In the genomic region with DNA sequence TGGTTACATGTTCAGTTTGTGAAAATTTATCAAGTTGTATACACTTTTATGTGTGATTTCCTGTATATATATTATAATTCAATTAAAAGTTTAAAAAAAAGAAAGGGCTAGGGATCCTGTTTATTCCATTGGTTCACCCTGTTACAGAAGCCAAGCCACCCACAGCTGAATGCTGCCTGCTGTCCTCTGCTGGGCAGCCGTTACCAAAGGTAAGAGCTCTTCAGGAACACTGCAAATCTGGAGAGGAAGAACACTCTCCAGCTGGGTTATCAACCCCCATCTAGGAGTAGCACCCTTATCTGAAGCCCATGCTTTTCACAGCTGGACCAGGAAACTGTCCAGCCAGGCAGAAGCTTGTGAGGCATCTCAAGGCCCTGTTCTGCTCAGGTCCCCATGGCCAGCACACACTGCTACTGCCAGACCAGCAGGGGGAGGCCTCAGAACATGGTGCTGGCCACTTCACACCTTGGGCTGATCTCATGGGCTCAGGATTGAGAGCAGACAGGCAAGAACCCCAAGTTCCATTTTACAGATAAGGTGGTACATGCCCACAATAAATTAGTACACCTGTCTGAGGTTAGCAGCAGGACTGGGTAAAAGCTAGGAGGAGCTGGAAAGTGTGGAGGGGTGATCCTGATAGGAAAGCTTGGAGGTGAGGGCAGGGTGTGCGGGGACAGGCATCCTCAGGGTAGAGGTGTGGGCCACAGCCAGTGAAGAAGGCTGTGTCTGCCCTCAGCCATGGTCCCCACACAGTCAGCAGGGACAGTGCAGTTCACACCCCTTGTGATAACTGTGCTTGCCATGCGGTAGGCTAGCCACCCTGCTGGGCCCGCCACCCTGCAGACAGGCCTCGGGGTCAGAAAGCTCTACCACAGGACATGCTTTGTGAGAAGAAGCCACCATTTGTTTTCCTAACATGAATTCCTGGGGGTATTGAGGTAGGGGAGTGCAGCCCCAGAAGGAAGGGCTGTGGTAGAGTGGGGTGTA, we compare ENCODE assay signal across 8 cellular contexts. TPM values are rescaled to one million over a fixed set of nuclear protein-coding genes. Genes with fewer than 3 reads are reported as not detected.
DNase-seq lines count a peak whose midpoint lies in the region; ATAC-seq, FAIRE-seq and TF ChIP-seq lines count a peak whose summit lies in the region.

No MANE protein-coding gene starts in this region.

- CTCF ChIA-PET in endothelial cell of umbilical vein (lab: Charles Lee), result interaction anchor here (0.5 to 7.8 kb wide), 25 partner anchors 10 to 326 kb away, joined by 3 to 175 read pairs (median 5); partner anchors contain the start of genes ATPAF2, DRC3 and TOM1L2

- H2AFZ ChIP-seq in endothelial cell of umbilical vein (ENCODE audit: low read depth, low read length), result no peak overlapping the region

- TF ChIP-seq CTCF in endothelial cell of umbilical vein (IDR thresholded peaks at IDR 0.05; ENCODE audit: extremely low read depth in 1 of 2, insufficient read depth in 1 of 2, low read depth in 1 of 2, low read length in 2 of 2) (peak; percentile 83 to 91), nephron (IDR thresholded peaks at IDR 0.05; ENCODE audit: unreplicated experiment in 3 of 3) (peak; percentile 58 to 65 (median 64))

- H3K36me3 ChIP-seq in endothelial cell of umbilical vein (ENCODE audit: control insufficient read depth in 2 of 2, extremely low read depth in 1 of 2, insufficient read depth in 2 of 2, low read length in 2 of 2), result peaks cover 0 to 3% of the 10 kb centered on the region in 2 experiments

- peak; percentile 81 for FAIRE-seq in endothelial cell of umbilical vein (lab: Jason Lieb, UNC)

- H3K36me3 Mint-ChIP-seq in nephron (ENCODE audit: low read depth), result peaks cover 32% of the 10 kb centered on the region

- intact Hi-C loops in endothelial cell of umbilical vein (cut with micrococcal nuclease), result loop anchor here (1.0 kb wide), 3 partner anchors 28 to 142 kb away; partner anchors contain the start of genes DRC3 and TOM1L2

- H3K9me1 ChIP-seq in endothelial cell of umbilical vein (replicated peaks; ENCODE audit: control insufficient read depth, extremely low read depth, insufficient read depth, low read length), result no peaks in the 10 kb centered on the region

- H3K4me2 ChIP-seq in endothelial cell of umbilical vein (ENCODE audit: insufficient read depth, low read length), result no peak overlapping the region

- peak; percentile 67 for DNase-seq in activated CD8-positive, alpha-beta memory T cell treated with anti-CD3 and anti-CD28 coated beads for 24 hours
- no peak for DNase-seq in activated CD8-positive, alpha-beta memory T cell treated with anti-CD3 and anti-CD28 coated beads, Interleukin-2, amount 50 U/mL, for 48 hours
- DNase-seq in NCI-H2227 treated with DMSO at 0.1 percent for 48 hours (lab: John Stamatoyannopoulos, UW), result peak; percentile 15
- peak; percentile 28 to 35 for DNase-seq in activated CD4-positive, alpha-beta T cell treated with anti-CD3 and anti-CD28 coated beads, Interleukin-2, amount 50 U/mL, for 4 hours
- peak; percentile 66 for DNase-seq in endothelial cell of umbilical vein (ENCODE audit: low read depth, low spot score)
- no peak for DNase-seq in mesenteric fat pad (ENCODE audit: low spot score)

- no peaks in the 10 kb centered on the region for H3K79me2 ChIP-seq in endothelial cell of umbilical vein (ENCODE audit: control insufficient read depth, insufficient read depth, low read length)

- H3K4me1 Mint-ChIP-seq in nephron, result peaks cover 18% of the 10 kb centered on the region

- H3K9me3 Mint-ChIP-seq in nephron, result no peaks in the 10 kb centered on the region

- ATAC-seq in HG02610 (IDR thresholded peaks at IDR 0.05; ENCODE audit: unreplicated experiment), result no peak

- BruUV-seq in endothelial cell of umbilical vein (replicated peaks; lab: Mats Ljungman, UMichigan), result no TSS peak

- H3K27ac Mint-ChIP-seq in nephron, result no peak overlapping the region

- H3K4me3 Mint-ChIP-seq in nephron, result no peak overlapping the region

- dilution Hi-C loops in endothelial cell of umbilical vein (cut with MboI; ENCODE audit: extremely low pct_ligation_motif_present, low sequenced_read_pairs), result loop anchor here (25.0 kb wide), 1 partner anchor 146 kb away; the partner anchor contains the start of genes ATPAF2 and GID4

- no peak overlapping the region for H3K4me3 ChIP-seq in endothelial cell of umbilical vein (replicated peaks in 1 of 3; ENCODE audit: insufficient read depth in 1 of 3, low read depth in 1 of 3, low read length in 3 of 3)

- H4K20me1 ChIP-seq in endothelial cell of umbilical vein (replicated peaks; ENCODE audit: control insufficient read depth, extremely low read depth, insufficient read depth, low read length), result no peaks in the 10 kb centered on the region

- no peaks in the 10 kb centered on the region for H3K27me3 Mint-ChIP-seq in nephron (ENCODE audit: low read depth)

- H3K9me3 ChIP-seq in endothelial cell of umbilical vein (replicated peaks; ENCODE audit: control insufficient read depth, insufficient read depth, low read length), result no peaks in the 10 kb centered on the region

- H3K9ac ChIP-seq in endothelial cell of umbilical vein (replicated peaks; ENCODE audit: extremely low read depth, insufficient read depth, low read length), result no peak overlapping the region

- no peaks in the 10 kb centered on the region for H3K27me3 ChIP-seq in endothelial cell of umbilical vein (ENCODE audit: control insufficient read depth in 2 of 2, insufficient read depth in 2 of 2, low read length in 2 of 2)

- H3K27ac ChIP-seq in endothelial cell of umbilical vein (ENCODE audit: insufficient read depth, low read depth, low read length), result no peak overlapping the region

- no peak for TF ChIP-seq POLR2A in endothelial cell of umbilical vein (IDR thresholded peaks at IDR 0.05; ENCODE audit: low read depth, low read length)

- H3K4me1 ChIP-seq in endothelial cell of umbilical vein (ENCODE audit: control insufficient read depth, extremely low read depth, insufficient read depth, low read length), result no peaks in the 10 kb centered on the region

- POLR2A ChIA-PET in endothelial cell of umbilical vein (lab: Charles Lee), result interaction anchor here (1.3 kb wide), 1 partner anchor 28 kb away, joined by 3 read pairs; no protein-coding TSS in a partner anchor

TF ChIP-seq in endothelial cell of umbilical vein, 7 proteins besides CTCF, POLR2A, EP300 and RAD21:
- TF ChIP-seq FOS (IDR thresholded peaks at IDR 0.05; ENCODE audit: borderline replicate concordance, insufficient read depth, low read length), result no peak
- no peak for TF ChIP-seq MAX (IDR thresholded peaks at IDR 0.05; ENCODE audit: insufficient read depth, insufficient read length)
- no peak for TF ChIP-seq GATA2 (IDR thresholded peaks at IDR 0.05; ENCODE audit: insufficient read depth, insufficient read length, low read depth, low read length)
- no peak for TF ChIP-seq JUN (IDR thresholded peaks at IDR 0.05; ENCODE audit: borderline replicate concordance, insufficient read depth, insufficient read length, low read depth)

RNA-seq across cellular contexts. Expression of gene SREBF1, which starts 54.3 kb away (rescaled TPM):
- total RNA-seq in endothelial cell of umbilical vein, result 109 and 117 TPM in 2 replicates
- 50.4 and 66.3 TPM in 2 replicates for polyA plus RNA-seq in endothelial cell of umbilical vein
- 22.4 and 31.8 TPM in 2 replicates for polyA plus RNA-seq in endothelial cell of umbilical vein (2011; cell fraction: cytosol; rRNA removed)
- polyA plus RNA-seq in endothelial cell of umbilical vein (2011; cell fraction: nucleus; rRNA removed), result 139 and 174 TPM in 2 replicates
- polyA plus RNA-seq in endothelial cell of umbilical vein (2012), result 64.9 and 76.2 TPM in 2 replicates
- polyA minus RNA-seq in endothelial cell of umbilical vein, result 51.5 and 65.4 TPM in 2 replicates
- 114 TPM for polyA minus RNA-seq in endothelial cell of umbilical vein (2011; cell fraction: cytosol; rRNA and poly(A)+ RNA removed)
- polyA minus RNA-seq in endothelial cell of umbilical vein (2011; cell fraction: nucleus; rRNA and poly(A)+ RNA removed), result 78.3 and 98.8 TPM in 2 replicates
- total RNA-seq in mesenteric fat pad, result 39.9 TPM

Comparison
In these comparisons a context has a peak if more than half of its experiments do, and no peak if none do; other contexts are left out.
1. DNase-seq: peak in activated CD8-positive, alpha-beta memory T cell treated with anti-CD3 and anti-CD28 coated beads for 24 hours (single experiment), NCI-H2227 treated with DMSO at 0.1 percent for 48 hours (single experiment), activated CD4-positive, alpha-beta T cell treated with anti-CD3 and anti-CD28 coated beads, Interleukin-2, amount 50 U/mL, for 4 hours (2 of 2) and endothelial cell of umbilical vein (single experiment); none in activated CD8-positive, alpha-beta memory T cell treated with anti-CD3 and anti-CD28 coated beads, Interleukin-2, amount 50 U/mL, for 48 hours (single experiment) and mesenteric fat pad (single experiment).